ENCODE assay signal across 10 cellular contexts in genomic region chr19:37903096-37903495, GRCh38. TPM values are rescaled to one million over a fixed set of nuclear protein-coding genes. Genes with fewer than 3 reads are reported as not detected.
"Had no signal": no experiment of that assay in that cellular context is flagged by ENCODE, and none has a peak within 500 bp of the region (broad histone marks: within the 10 kb centered on the region; RNA-seq: fewer than 3 reads in every experiment).

No MANE protein-coding gene starts in this region.

- H3K27ac ChIP-seq: heart left ventricle, left lung, prostate gland had no signal

- H3K4me3 Mint-ChIP-seq: activated CD4-positive, alpha-beta T cell treated with anti-CD3 and anti-CD28 coated beads, Interleukin-2, amount 10 ng/mL, durations not matched to agents 24 days and 14 days; activated T-helper 1 cell treated with anti-CD3 and anti-CD28 coated beads, Interleukin-12 subunit alpha, Interleukin-12 subunit beta, Interleukin-2, Interleukin-4 antibody, amounts not matched to agents 30 ng/mL and 10 ng/mL and 1 ng/mL, durations not matched to agents 14 hours and 24 hours and 36 hours; WTC11 had no signal

- H3K9me3 ChIP-seq: heart left ventricle, left lung, prostate gland had no signal

- H3K27ac Mint-ChIP-seq: activated CD4-positive, alpha-beta T cell treated with anti-CD3 and anti-CD28 coated beads, Interleukin-2, amount 10 ng/mL, durations not matched to agents 24 days and 14 days; activated T-helper 1 cell treated with anti-CD3 and anti-CD28 coated beads, Interleukin-12 subunit alpha, Interleukin-12 subunit beta, Interleukin-2, Interleukin-4 antibody, amounts not matched to agents 30 ng/mL and 10 ng/mL and 1 ng/mL, durations not matched to agents 14 hours and 24 hours and 36 hours; WTC11 had no signal

- H3K27me3 ChIP-seq: heart left ventricle, left lung had no signal

- H3K4me3 ChIP-seq: heart left ventricle, left lung, prostate gland had no signal

- H3K9me3 Mint-ChIP-seq: activated CD4-positive, alpha-beta T cell treated with anti-CD3 and anti-CD28 coated beads, Interleukin-2, amount 10 ng/mL, durations not matched to agents 24 days and 14 days; activated T-helper 1 cell treated with anti-CD3 and anti-CD28 coated beads, Interleukin-12 subunit alpha, Interleukin-12 subunit beta, Interleukin-2, Interleukin-4 antibody, amounts not matched to agents 30 ng/mL and 10 ng/mL and 1 ng/mL, durations not matched to agents 14 hours and 24 hours and 36 hours; WTC11 had no signal

- H3K36me3 Mint-ChIP-seq: WTC11 had no signal

- H3K36me3 ChIP-seq: heart left ventricle, left lung, prostate gland had no signal

RNA-seq across cellular contexts. Expression of gene WDR87, which starts 3.3 kb away (rescaled TPM):
- total RNA-seq: activated CD4-positive, alpha-beta T cell treated with anti-CD3 and anti-CD28 coated beads, Interleukin-2, amount 10 ng/mL, durations not matched to agents 24 days and 14 days; activated T-helper 1 cell treated with anti-CD3 and anti-CD28 coated beads, Interleukin-12 subunit alpha, Interleukin-12 subunit beta, Interleukin-2, Interleukin-4 antibody, amounts not matched to agents 30 ng/mL and 10 ng/mL and 1 ng/mL, durations not matched to agents 14 hours and 24 hours and 36 hours; cardiac septum; endothelial cell of umbilical vein; heart left ventricle; left lung; mesenteric fat pad; T-helper 1 cell treated with Interleukin-12 subunit alpha and Interleukin-12 subunit beta and Interleukin-4 antibody, amounts not matched to agents 30 ng/mL and 1 ng/mL, for 36 hours; WTC11 had no signal
- polyA plus RNA-seq: endothelial cell of umbilical vein, heart left ventricle had no signal
